ENCODE assay signal across 8 cellular contexts in genomic region chr22:37634505-37635002, GRCh38. TPM values are rescaled to one million over a fixed set of nuclear protein-coding genes. Genes with fewer than 3 reads are reported as not detected.
A peak's percentile ranks its signal among the peaks of the same experiment; 100 is the strongest.
DNase-seq lines count a peak whose midpoint lies in the region; ATAC-seq and TF ChIP-seq lines count a peak whose summit lies in the region.

No MANE protein-coding gene starts in this region.

- H3K36me3 Mint-ChIP-seq in activated naive CD8-positive, alpha-beta T cell, result no peaks in the 10 kb centered on the region
- no peaks in the 10 kb centered on the region for H3K36me3 Mint-ChIP-seq in type B pancreatic cell

- H3K9me3 Mint-ChIP-seq in activated naive CD8-positive, alpha-beta T cell (ENCODE audit: low read depth), result no peaks in the 10 kb centered on the region
- no peaks in the 10 kb centered on the region for H3K9me3 Mint-ChIP-seq in type B pancreatic cell

- H3K4me3 Mint-ChIP-seq in activated naive CD8-positive, alpha-beta T cell, result peak overlapping the region; percentile 73
- peak overlapping the region; percentile 71 for H3K4me3 Mint-ChIP-seq in type B pancreatic cell

- no peak for ATAC-seq in HG03521 (IDR thresholded peaks at IDR 0.05; ENCODE audit: unreplicated experiment)

- H3K27ac Mint-ChIP-seq in activated naive CD8-positive, alpha-beta T cell, result peak overlapping the region; percentile 95
- peak overlapping the region; percentile 72 for H3K27ac Mint-ChIP-seq in type B pancreatic cell

- DNase-seq in activated effector memory CD4-positive, alpha-beta T cell treated with anti-CD3 and anti-CD28 coated beads, Interleukin-2, amount 50 U/mL, for 16 hours, result peak; percentile 72
- no peak for DNase-seq in activated effector memory CD4-positive, alpha-beta T cell treated with Interleukin-2 at 50 U/mL for 16 hours
- peak; percentile 70 for DNase-seq in left kidney (ENCODE audit: low read depth, low spot score)
- DNase-seq in type B pancreatic cell (ENCODE audit: extremely low spot score, unreplicated experiment), result no peak
- DNase-seq in HuH-7 (ENCODE audit: low spot score), result no peak
- no peak for DNase-seq in DMS153 treated with DMSO at 0.1 percent for 48 hours (lab: John Stamatoyannopoulos, UW; ENCODE audit: unreplicated experiment)

- no peaks in the 10 kb centered on the region for H3K27me3 Mint-ChIP-seq in activated naive CD8-positive, alpha-beta T cell
- no peaks in the 10 kb centered on the region for H3K27me3 Mint-ChIP-seq in type B pancreatic cell

- no peak for TF ChIP-seq CTCF in type B pancreatic cell (conservative IDR thresholded peaks at IDR 0.05)

- H3K4me1 Mint-ChIP-seq in activated naive CD8-positive, alpha-beta T cell (ENCODE audit: low read depth), result peaks cover 67% of the 10 kb centered on the region
- peaks cover 17% of the 10 kb centered on the region for H3K4me1 Mint-ChIP-seq in type B pancreatic cell (ENCODE audit: unreplicated experiment)

RNA-seq across cellular contexts. Expression of gene SH3BP1, which starts 4.9 kb away (rescaled TPM):
- total RNA-seq in type B pancreatic cell (ENCODE audit: low replicate concordance), result 30.0 and 31.1 TPM in 2 replicates

RNA-seq across cellular contexts. Expression of gene PDXP, which starts 24.0 kb away (rescaled TPM):
- total RNA-seq in type B pancreatic cell (ENCODE audit: low replicate concordance), result 15.6 and 30.2 TPM in 2 replicates

RNA-seq across cellular contexts. Expression of gene GGA1, which starts 25.9 kb away (rescaled TPM):
- 71.8 and 80.2 TPM in 2 replicates for total RNA-seq in type B pancreatic cell (ENCODE audit: low replicate concordance)

RNA-seq across cellular contexts. Expression of gene LGALS1, which starts 40.9 kb away (rescaled TPM):
- 1.8 and 235 TPM in 2 replicates for total RNA-seq in type B pancreatic cell (ENCODE audit: low replicate concordance)

RNA-seq across cellular contexts. Expression of gene NOL12, which starts 51.6 kb away (rescaled TPM):
- 18.5 and 23.9 TPM in 2 replicates for total RNA-seq in type B pancreatic cell (ENCODE audit: low replicate concordance)

Comparison
In these comparisons a context has a peak if more than half of its experiments do, and no peak if none do; other contexts are left out.
1. DNase-seq: peak in activated effector memory CD4-positive, alpha-beta T cell treated with anti-CD3 and anti-CD28 coated beads, Interleukin-2, amount 50 U/mL, for 16 hours (single experiment) and left kidney (single experiment); none in activated effector memory CD4-positive, alpha-beta T cell treated with Interleukin-2 at 50 U/mL for 16 hours (single experiment), type B pancreatic cell (single experiment), HuH-7 (single experiment) and DMS153 treated with DMSO at 0.1 percent for 48 hours (single experiment).